In genomic region chr9:137035507-137035834, GRCh38 we compare ENCODE assay signal across 10 cellular contexts. TPM values are rescaled to one million over a fixed set of nuclear protein-coding genes. Genes with fewer than 3 reads are reported as not detected.
DNase-seq lines count a peak whose midpoint lies in the region; ATAC-seq and TF ChIP-seq lines count a peak whose summit lies in the region.
"Had no signal": no experiment of that assay in that cellular context is flagged by ENCODE, and none has a peak within 500 bp of the region (broad histone marks: within the 10 kb centered on the region; RNA-seq: fewer than 3 reads in every experiment).

No MANE protein-coding gene starts in this region.

- H3K27ac ChIP-seq in breast epithelium (no peak overlapping the region), foreskin keratinocyte (no peak overlapping the region), substantia nigra (ENCODE audit: low read depth, low read length, poor library complexity, severe bottlenecking) (peak overlapping the region; percentile 77)
- H3K27ac ChIP-seq in CD8-positive, alpha-beta memory T cell (ENCODE audit: low read depth, low read length), result no peak overlapping the region

- TF ChIP-seq POLR2A in breast epithelium (IDR thresholded peaks at IDR 0.05), result no peak

- H3K4me3 Mint-ChIP-seq in MCF 10A (ENCODE audit: unreplicated experiment), result no peak overlapping the region
- H3K4me3 Mint-ChIP-seq in CD8-positive, alpha-beta memory T cell, result peak overlapping the region in 2 of 7 donors; percentile 76 to 78

- H3K9me3 Mint-ChIP-seq in MCF 10A (ENCODE audit: unreplicated experiment), result no peaks in the 10 kb centered on the region
- H3K9me3 Mint-ChIP-seq in CD8-positive, alpha-beta memory T cell, result no peaks in the 10 kb centered on the region

- no peaks in the 10 kb centered on the region for H3K36me3 ChIP-seq in breast epithelium
- H3K36me3 ChIP-seq in CD8-positive, alpha-beta memory T cell (ENCODE audit: insufficient read depth, low read length), result no peaks in the 10 kb centered on the region

- POLR2A ChIA-PET in MCF 10A (lab: Yijun Ruan, JAX), result interaction anchor here (0.8 to 1.5 kb wide), 9 partner anchors 9 to 235 kb away, joined by 3 to 5 read pairs (median 4); partner anchors contain the start of genes AJM1, ANAPC2, PAXX and SSNA1
- POLR2A ChIA-PET in CD8-positive, alpha-beta memory T cell (lab: Charles Lee), result interaction anchor here (0.6 to 2.0 kb wide), 12 partner anchors 9 to 248 kb away, joined by 3 to 18 read pairs (median 5); partner anchors contain the start of genes AJM1, C8G, FBXW5 and NPDC1

- peak; percentile 14 for TF ChIP-seq CTCF in MCF 10A (IDR thresholded peaks at IDR 0.05; ENCODE audit: unreplicated experiment)
- TF ChIP-seq CTCF in breast epithelium (IDR thresholded peaks at IDR 0.05), result peak in 1 of 3 donors; percentile 5
- no peak for TF ChIP-seq CTCF in foreskin keratinocyte (conservative IDR thresholded peaks at IDR 0.05)

- DNase-seq in MCF 10A (ENCODE audit: unreplicated experiment), result no peak
- no peak for DNase-seq in breast epithelium (ENCODE audit: low spot score in 2 of 2)
- no peak for DNase-seq in foreskin keratinocyte
- no peak for DNase-seq in substantia nigra (lab: John Stamatoyannopoulos, UW)
- DNase-seq in CD8-positive, alpha-beta memory T cell, result no peak
- no peak for DNase-seq in HK-2 (ENCODE audit: unreplicated experiment)

- H3K27me3 ChIP-seq in breast epithelium (no peaks in the 10 kb centered on the region), foreskin keratinocyte (peaks cover 4% of the 10 kb centered on the region)
- no peaks in the 10 kb centered on the region for H3K27me3 ChIP-seq in CD8-positive, alpha-beta memory T cell (ENCODE audit: insufficient read depth, low read length, poor library complexity, severe bottlenecking)

- peaks cover 11% of the 10 kb centered on the region for H3K36me3 Mint-ChIP-seq in MCF 10A (ENCODE audit: insufficient read depth, unreplicated experiment)
- H3K36me3 Mint-ChIP-seq in CD8-positive, alpha-beta memory T cell, result no peaks in the 10 kb centered on the region

- CTCF ChIA-PET in MCF 10A (lab: Yijun Ruan, JAX), result interaction anchor here (0.6 to 3.1 kb wide), 32 partner anchors 9 to 306 kb away, joined by 3 to 27 read pairs (median 5); partner anchors contain the start of genes MAN1B1, RABL6 and SAPCD2
- CTCF ChIA-PET in CD8-positive, alpha-beta memory T cell (lab: Charles Lee), result interaction anchor here (0.6 to 8.9 kb wide), 54 partner anchors 9 to 308 kb away, joined by 3 to 159 read pairs (median 6); partner anchors contain the start of genes AJM1, C8G, CLIC3 and FBXW5

- H3K4me3 ChIP-seq in breast epithelium, result peak overlapping the region in 1 of 3 donors; percentile 19
- H3K4me3 ChIP-seq in CD8-positive, alpha-beta memory T cell (ENCODE audit: low read length), result no peak overlapping the region
- H3K4me3 ChIP-seq: smooth muscle cell had no signal

- H3K9me3 ChIP-seq in breast epithelium, result no peaks in the 10 kb centered on the region
- H3K9me3 ChIP-seq in CD8-positive, alpha-beta memory T cell (ENCODE audit: low read length), result no peaks in the 10 kb centered on the region

- H3K4me1 ChIP-seq in breast epithelium (peaks cover 7 to 9% of the 10 kb centered on the region in 2 donors), foreskin keratinocyte (no peaks in the 10 kb centered on the region)
- H3K4me1 ChIP-seq in CD8-positive, alpha-beta memory T cell (ENCODE audit: insufficient read depth, low read length), result peaks cover 36% of the 10 kb centered on the region

- no peaks in the 10 kb centered on the region for H3K4me1 Mint-ChIP-seq in MCF 10A (ENCODE audit: insufficient read depth, unreplicated experiment)
- H3K4me1 Mint-ChIP-seq in CD8-positive, alpha-beta memory T cell, result peaks cover 32 to 42% (median 33%) of the 10 kb centered on the region in 3 donors

- ATAC-seq in foreskin keratinocyte (peak; percentile 3), HG03196 (IDR thresholded peaks at IDR 0.05; ENCODE audit: unreplicated experiment) (no peak)

- intact Hi-C loops in MCF 10A (cut with micrococcal nuclease) (loop anchor here (1.0 to 2.0 kb wide), 3 partner anchors 87 to 248 kb away; partner anchors contain the start of gene AJM1), breast epithelium (cut with DNase I; ENCODE audit: low total_unique reads) (no loop called here)

- BruUV-seq in MCF 10A (replicated peaks; lab: Mats Ljungman, UMichigan), result no TSS peak

- H3K27me3 Mint-ChIP-seq in MCF 10A (ENCODE audit: insufficient read depth, unreplicated experiment), result no peaks in the 10 kb centered on the region
- no peaks in the 10 kb centered on the region for H3K27me3 Mint-ChIP-seq in CD8-positive, alpha-beta memory T cell

- no peak overlapping the region for H3K27ac Mint-ChIP-seq in MCF 10A (ENCODE audit: low read depth, unreplicated experiment)
- peak overlapping the region in 3 of 8 donors; percentile 86 to 91 (median 89) for H3K27ac Mint-ChIP-seq in CD8-positive, alpha-beta memory T cell

TF ChIP-seq in PFSK-1, 5 proteins besides CTCF, POLR2A, EP300 and RAD21:
- no peak for TF ChIP-seq TAF1 (IDR thresholded peaks at IDR 0.05; ENCODE audit: borderline replicate concordance, insufficient read depth, low read length)
- 0 out of 2 replicates have a peak, but pooled peaks have one; percentile 19 for TF ChIP-seq POLR2AphosphoS5 (IDR thresholded peaks at IDR 0.05; ENCODE audit: low read depth, low read length)
- TF ChIP-seq SIN3A (IDR thresholded peaks at IDR 0.05; ENCODE audit: borderline replicate concordance, insufficient read depth, low read length), result no peak
- TF ChIP-seq FOXP2 (optimal IDR thresholded peaks at IDR 0.05; ENCODE audit: borderline replicate concordance, extremely low read depth, extremely low read length, insufficient read depth), result no peak
- no peak for TF ChIP-seq REST (IDR thresholded peaks at IDR 0.05; ENCODE audit: insufficient read depth in 1 of 2, low read depth in 2 of 2, low read length in 2 of 2)

RNA-seq across cellular contexts. Expression of gene FUT7, which starts 3.6 kb away (rescaled TPM):
- total RNA-seq in MCF 10A (2022) (0.12 TPM in 1 of 2 replicates, not detected in the other), breast epithelium (not detected), foreskin keratinocyte (not detected in 2 replicates)
- not detected for polyA plus RNA-seq in PFSK-1 (2012; ENCODE audit: insufficient read length, low read depth)
- not detected in 2 replicates for polyA plus RNA-seq in foreskin keratinocyte
- under 1 TPM; 0.57 to 0.82 TPM for total RNA-seq in CD8-positive, alpha-beta memory T cell
- polyA plus RNA-seq in CD8-positive, alpha-beta memory T cell, result 28.7 TPM
- total RNA-seq: smooth muscle cell had no signal
- polyA plus RNA-seq: BJ, smooth muscle cell had no signal

RNA-seq across cellular contexts. Expression of gene ABCA2, which starts 7.4 kb away (rescaled TPM):
- total RNA-seq in MCF 10A (2022), result 20.0 and 21.7 TPM in 2 replicates
- total RNA-seq in breast epithelium, result 10 to 100 TPM; 17.0 to 30.6 (median 18.9) TPM
- 80.4 TPM for polyA plus RNA-seq in PFSK-1 (2012; ENCODE audit: insufficient read length, low read depth)
- 1.2 TPM in 2 replicates for total RNA-seq in foreskin keratinocyte
- polyA plus RNA-seq in foreskin keratinocyte, result 1.1 and 1.5 TPM in 2 replicates
- 10 to 100 TPM; 15.9 to 20.7 TPM for total RNA-seq in CD8-positive, alpha-beta memory T cell
- polyA plus RNA-seq in CD8-positive, alpha-beta memory T cell, result 20.2 TPM

RNA-seq across cellular contexts. Expression of gene NPDC1, which starts 10.5 kb away (rescaled TPM):
- total RNA-seq in MCF 10A (2022) (161 and 171 TPM in 2 replicates), breast epithelium (10 to 100 TPM; 21.9 to 63.9 (median 63.1) TPM), foreskin keratinocyte (7.3 and 9.0 TPM in 2 replicates)
- polyA plus RNA-seq in PFSK-1 (2012; ENCODE audit: insufficient read length, low read depth), result 167 TPM
- 11.5 and 17.3 TPM in 2 replicates for polyA plus RNA-seq in foreskin keratinocyte
- total RNA-seq in CD8-positive, alpha-beta memory T cell, result 10 to 100 TPM; 24.6 to 27.5 TPM
- polyA plus RNA-seq in CD8-positive, alpha-beta memory T cell, result 38.4 TPM

RNA-seq across cellular contexts. Expression of gene ENTPD2, which starts 18.4 kb away (rescaled TPM):
- total RNA-seq in MCF 10A (2022) (13.4 and 31.5 TPM in 2 replicates), breast epithelium (1 to 10 TPM in 2 of 3 donors, under 1 TPM in 1; 0.16 to 6.7 (median 3.6) TPM), foreskin keratinocyte (0.56 and 0.75 TPM in 2 replicates)
- 0.61 TPM for polyA plus RNA-seq in PFSK-1 (2012; ENCODE audit: insufficient read length, low read depth)
- 1.4 and 1.6 TPM in 2 replicates for polyA plus RNA-seq in foreskin keratinocyte
- not detected for total RNA-seq in CD8-positive, alpha-beta memory T cell
- polyA plus RNA-seq in CD8-positive, alpha-beta memory T cell, result not detected
- total RNA-seq: smooth muscle cell had no signal
- polyA plus RNA-seq: BJ had no signal

RNA-seq across cellular contexts. Expression of gene SAPCD2, which starts 34.9 kb away (rescaled TPM):
- total RNA-seq in MCF 10A (2022) (5.7 and 15.7 TPM in 2 replicates), breast epithelium (1 to 10 TPM in 2 of 3 donors, under 1 TPM in 1; 0.96 to 2.9 (median 2.8) TPM), foreskin keratinocyte (4.8 and 5.2 TPM in 2 replicates)
- 40.7 TPM for polyA plus RNA-seq in PFSK-1 (2012; ENCODE audit: insufficient read length, low read depth)
- 3.3 and 3.6 TPM in 2 replicates for polyA plus RNA-seq in foreskin keratinocyte
- 10 to 100 TPM; 11.5 to 12.7 TPM for total RNA-seq in CD8-positive, alpha-beta memory T cell
- 0.15 TPM for polyA plus RNA-seq in CD8-positive, alpha-beta memory T cell
